ENCODE assay signal across 1 cellular context in the genomic region with DNA sequence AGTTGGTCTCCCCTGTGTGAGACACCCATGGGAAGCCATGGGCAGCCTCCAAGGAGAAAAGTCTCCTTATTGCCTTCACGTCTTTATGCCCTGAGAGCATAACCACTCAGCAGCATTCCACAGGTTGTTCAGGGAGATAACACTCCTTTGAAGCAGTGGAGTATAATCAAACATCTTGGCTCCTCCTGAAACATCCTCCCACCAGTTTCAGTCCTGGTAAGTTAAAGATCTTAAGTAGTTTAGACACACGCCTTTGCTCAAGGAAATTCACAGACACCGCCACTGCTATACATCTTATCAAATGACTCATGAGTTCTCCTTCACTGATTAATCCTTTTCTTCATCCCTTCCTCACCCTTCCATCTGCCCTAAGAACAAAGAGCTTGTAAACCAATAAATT.
TF ChIP-seq lines count a peak whose summit lies in the region.

No MANE protein-coding gene starts in this region.

TF ChIP-seq in HEK293, 187 proteins besides CTCF, POLR2A, EP300 and RAD21:
- TF ChIP-seq SCRT2 (tag by site-specific recombination; IDR thresholded peaks at IDR 0.05): peak; percentile 22; the same call in 1 of the 2 replicates
